In the genomic region with DNA sequence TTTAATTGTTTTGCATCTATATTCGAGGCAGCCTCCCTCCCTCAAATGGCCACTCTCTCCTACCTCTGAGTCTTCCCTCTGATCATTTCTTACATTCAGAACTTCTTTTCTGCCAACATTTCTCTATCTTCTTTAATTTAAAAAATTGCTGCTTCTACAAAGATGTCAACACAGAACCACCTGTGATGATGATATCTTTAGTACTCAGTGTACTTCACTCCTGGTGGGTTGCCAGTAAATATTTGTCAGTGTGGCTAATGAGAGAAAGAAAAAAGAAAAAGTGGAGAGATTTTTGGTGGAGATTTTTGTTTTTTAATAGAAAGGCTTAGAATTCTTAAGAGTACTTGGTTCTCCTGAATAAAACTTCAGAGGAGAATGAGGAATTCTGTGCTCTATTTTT, we compare ENCODE assay signal across 28 cellular contexts.
"Had no signal": no experiment of that assay in that cellular context is flagged by ENCODE, and none has a peak within 500 bp of the region (broad histone marks: within the 10 kb centered on the region; RNA-seq: fewer than 3 reads in every experiment).

No MANE protein-coding gene starts in this region.

- H3K4me1 Mint-ChIP-seq: activated CD4-positive, alpha-beta memory T cell treated with anti-CD3 and anti-CD28 coated beads, Interleukin-2, amount 10 ng/mL, durations not matched to agents 7 days and 5 days had no signal

- H3K9me3 Mint-ChIP-seq: activated CD4-positive, alpha-beta memory T cell treated with anti-CD3 and anti-CD28 coated beads, Interleukin-2, amount 10 ng/mL, durations not matched to agents 7 days and 5 days; activated naive CD4-positive, alpha-beta T cell treated with anti-CD3 and anti-CD28 coated beads, Interleukin-2, amount 50 U/mL, for 24 hours; activated naive CD8-positive, alpha-beta T cell treated with anti-CD3 and anti-CD28 coated beads, Interleukin-2, amount 50 U/mL, for 24 hours; activated T-cell treated with anti-CD3 and anti-CD28 coated beads, Interleukin-2, amount 50 U/mL, for 24 hours; immature natural killer cell; natural killer cell had no signal

- H3K27ac Mint-ChIP-seq: activated CD4-positive, alpha-beta memory T cell treated with anti-CD3 and anti-CD28 coated beads, Interleukin-2, amount 10 ng/mL, durations not matched to agents 7 days and 5 days; activated CD4-positive, alpha-beta T cell treated with anti-CD3 and anti-CD28 coated beads, Interleukin-2, amount 10 ng/mL, durations not matched to agents 7 days and 5 days; activated naive CD4-positive, alpha-beta T cell treated with anti-CD3 and anti-CD28 coated beads, Interleukin-2, amount 50 U/mL, for 24 hours; activated naive CD8-positive, alpha-beta T cell treated with anti-CD3 and anti-CD28 coated beads, Interleukin-2, amount 50 U/mL, for 24 hours; activated T-cell treated with anti-CD3 and anti-CD28 coated beads, Interleukin-2, amount 50 U/mL, for 24 hours; natural killer cell; progenitor cell of endocrine pancreas; stimulated activated naive B cell treated with anti-CD40 and anti-IgM and Interleukin-4, amounts not matched to agents 10 μg/mL and 1 μg/mL and 100 μg/mL, for 72 hours had no signal

- ATAC-seq: activated naive CD8-positive, alpha-beta T cell treated with anti-CD3 and anti-CD28 coated beads, Interleukin-2, amount 50 U/mL, for 24 hours; heart left ventricle; left lung; lower lobe of right lung; natural killer cell; stimulated activated naive B cell treated with anti-CD40 and anti-IgM and Interleukin-4, amounts not matched to agents 10 μg/mL and 1 μg/mL and 100 μg/mL, for 72 hours; upper lobe of right lung had no signal

- H3K36me3 Mint-ChIP-seq: natural killer cell had no signal

- H3K4me1 ChIP-seq: lower lobe of right lung, upper lobe of right lung had no signal

- H3K4me3 ChIP-seq: heart left ventricle, left lung, lower lobe of right lung, sigmoid colon, stomach, tibial artery, upper lobe of right lung had no signal

- H3K4me3 Mint-ChIP-seq: activated CD4-positive, alpha-beta memory T cell treated with anti-CD3 and anti-CD28 coated beads, Interleukin-2, amount 10 ng/mL, durations not matched to agents 7 days and 5 days; activated CD4-positive, alpha-beta T cell treated with anti-CD3 and anti-CD28 coated beads, Interleukin-2, amount 10 ng/mL, durations not matched to agents 7 days and 5 days; activated naive CD4-positive, alpha-beta T cell treated with anti-CD3 and anti-CD28 coated beads, Interleukin-2, amount 50 U/mL, for 24 hours; activated naive CD8-positive, alpha-beta T cell treated with anti-CD3 and anti-CD28 coated beads, Interleukin-2, amount 50 U/mL, for 24 hours; activated T-cell treated with anti-CD3 and anti-CD28 coated beads, Interleukin-2, amount 50 U/mL, for 24 hours; immature natural killer cell; natural killer cell; stimulated activated naive B cell treated with anti-CD40 and anti-IgM and Interleukin-4, amounts not matched to agents 10 μg/mL and 1 μg/mL and 100 μg/mL, for 72 hours had no signal

- H3K27me3 Mint-ChIP-seq: activated CD4-positive, alpha-beta memory T cell treated with anti-CD3 and anti-CD28 coated beads, Interleukin-2, amount 10 ng/mL, durations not matched to agents 7 days and 5 days; activated CD4-positive, alpha-beta T cell treated with anti-CD3 and anti-CD28 coated beads, Interleukin-2, amount 10 ng/mL, durations not matched to agents 7 days and 5 days; activated naive CD4-positive, alpha-beta T cell treated with anti-CD3 and anti-CD28 coated beads, Interleukin-2, amount 50 U/mL, for 24 hours; activated naive CD8-positive, alpha-beta T cell treated with anti-CD3 and anti-CD28 coated beads, Interleukin-2, amount 50 U/mL, for 24 hours; activated T-cell treated with anti-CD3 and anti-CD28 coated beads, Interleukin-2, amount 50 U/mL, for 24 hours; progenitor cell of endocrine pancreas; stimulated activated naive B cell treated with anti-CD40 and anti-IgM and Interleukin-4, amounts not matched to agents 10 μg/mL and 1 μg/mL and 100 μg/mL, for 72 hours had no signal

- H3K27me3 ChIP-seq: heart left ventricle, left lung, sigmoid colon, stomach, tibial artery, upper lobe of right lung had no signal

- DNase-seq: activated CD4-positive, alpha-beta memory T cell treated with anti-CD3 and anti-CD28 coated beads, Interleukin-2, amount 10 ng/mL, durations not matched to agents 7 days and 5 days; activated CD4-positive, alpha-beta T cell treated with anti-CD3 and anti-CD28 coated beads for 1 hour; activated CD4-positive, alpha-beta T cell treated with anti-CD3 and anti-CD28 coated beads, Interleukin-2, amount 10 ng/mL, durations not matched to agents 7 days and 5 days; activated CD8-positive, alpha-beta memory T cell treated with anti-CD3 and anti-CD28 coated beads, Interleukin-2, amount 50 U/mL, for 48 hours; activated gamma-delta T cell treated with Interleukin-2 at 50 U/mL for 16 hours; activated naive CD8-positive, alpha-beta T cell treated with anti-CD3 and anti-CD28 coated beads, Interleukin-2, amount 50 U/mL, for 24 hours; activated T-cell treated with anti-CD3 and anti-CD28 coated beads, Interleukin-2, amount 50 U/mL, for 24 hours; amygdala; caudate nucleus; foreskin fibroblast; heart left ventricle; hypothalamus; immature natural killer cell; kidney; left lung; lower lobe of right lung; mesendoderm; natural killer cell; sigmoid colon; small intestine; stimulated activated CD4-positive, alpha-beta T cell treated with anti-CD3 and anti-CD28 coated beads, Interleukin-1b, Interleukin-23, amount 100 ng/mL, for 48 hours; stimulated activated naive B cell treated with anti-CD40 and anti-IgM and Interleukin-4, amounts not matched to agents 10 μg/mL and 1 μg/mL and 100 μg/mL, for 72 hours; stomach; T-helper 9 cell; tibial artery; upper lobe of right lung had no signal

- H3K9me3 ChIP-seq: heart left ventricle, left lung, lower lobe of right lung, sigmoid colon, stomach, tibial artery, upper lobe of right lung had no signal

- H3K27ac ChIP-seq: heart left ventricle, left lung, lower lobe of right lung, sigmoid colon, tibial artery, upper lobe of right lung had no signal
